In genomic region chr10:106500041-106500440, GRCh38 we compare ENCODE assay signal across 1 cellular context.
TF ChIP-seq lines count a peak whose summit lies in the region.

No MANE protein-coding gene starts in this region.

TF ChIP-seq in HepG2, 621 proteins besides CTCF, POLR2A, EP300 and RAD21 (continued from another document):
- TF ChIP-seq ZNF513 (CRISPR knock-in tag; conservative IDR thresholded peaks at IDR 0.05) (no peak), ZNF605 (CRISPR knock-in tag; IDR thresholded peaks at IDR 0.05) (no peak), REPIN1 (CRISPR knock-in tag; IDR thresholded peaks at IDR 0.05; ENCODE audit: borderline replicate concordance, low read depth) (no peak), CBX5 (CRISPR knock-in tag; IDR thresholded peaks at IDR 0.05; ENCODE audit: borderline replicate concordance) (no peak), HINFP (CRISPR knock-in tag; IDR thresholded peaks at IDR 0.05; ENCODE audit: low read depth) (no peak), NFIC (IDR thresholded peaks at IDR 0.05; ENCODE audit: low read length) (no peak), RNF219 (CRISPR knock-in tag; IDR thresholded peaks at IDR 0.05) (no peak), ZMYM2 (CRISPR knock-in tag; IDR thresholded peaks at IDR 0.05) (no peak), SP140L (CRISPR knock-in tag; IDR thresholded peaks at IDR 0.05; ENCODE audit: borderline replicate concordance) (no peak), CEBPG (CRISPR knock-in tag; IDR thresholded peaks at IDR 0.05) (no peak), ZNF674 (CRISPR knock-in tag; IDR thresholded peaks at IDR 0.05; ENCODE audit: low read depth) (no peak)
TF ChIP-seq in HepG2: peak in this region for 0.
